Comparison of ENCODE assay signal across 1 cellular context in genomic region chr1:111225091-111225490, GRCh38.
TF ChIP-seq lines count a peak whose summit lies in the region.

No MANE protein-coding gene starts in this region.

TF ChIP-seq in HepG2, 621 proteins besides CTCF, POLR2A, EP300 and RAD21:
- TF ChIP-seq ZNF879 (CRISPR knock-in tag; IDR thresholded peaks at IDR 0.05) (no peak), CC2D1A (CRISPR knock-in tag; IDR thresholded peaks at IDR 0.05) (no peak), ZNF570 (CRISPR knock-in tag; IDR thresholded peaks at IDR 0.05; ENCODE audit: borderline replicate concordance) (no peak), RBAK (CRISPR knock-in tag; IDR thresholded peaks at IDR 0.05) (no peak), SALL2 (CRISPR knock-in tag; IDR thresholded peaks at IDR 0.05) (no peak), KLF15 (CRISPR knock-in tag; IDR thresholded peaks at IDR 0.05; ENCODE audit: borderline replicate concordance) (no peak), LRRFIP1 (CRISPR knock-in tag; conservative IDR thresholded peaks at IDR 0.05) (no peak), RXRA (CRISPR knock-in tag; IDR thresholded peaks at IDR 0.05) (no peak), ZNF24 (IDR thresholded peaks at IDR 0.05) (no peak), PRPF4 (IDR thresholded peaks at IDR 0.05; ENCODE audit: low read depth, low read length, poor library complexity, severe bottlenecking) (no peak), TCF12 (IDR thresholded peaks at IDR 0.05) (no peak), TCF12 (CRISPR knock-in tag; IDR thresholded peaks at IDR 0.05) (no peak), ZNF724P (CRISPR knock-in tag; IDR thresholded peaks at IDR 0.05; ENCODE audit: borderline replicate concordance) (no peak), NCOA1 (CRISPR knock-in tag; IDR thresholded peaks at IDR 0.05) (no peak), TBX2 (CRISPR knock-in tag; IDR thresholded peaks at IDR 0.05; ENCODE audit: borderline replicate concordance) (no peak), IKZF1 (IDR thresholded peaks at IDR 0.05) (no peak), MXD4 (CRISPR knock-in tag; IDR thresholded peaks at IDR 0.05) (no peak)
